1 cellular context compared by ENCODE assay signal in genomic region chr4:68597489-68597888, GRCh38.
A peak's percentile ranks its signal among the peaks of the same experiment; 100 is the strongest.
TF ChIP-seq lines count a peak whose summit lies in the region.

No MANE protein-coding gene starts in this region.

TF ChIP-seq in liver, 16 proteins besides CTCF, POLR2A, EP300 and RAD21 (continued from another document):
- TF ChIP-seq ATF3 (IDR thresholded peaks at IDR 0.05) (peak; percentile 46), EGR1 (IDR thresholded peaks at IDR 0.05; ENCODE audit: low read depth in 2 of 2) (no peak), NR2F2 (IDR thresholded peaks at IDR 0.05) (no peak), REST (IDR thresholded peaks at IDR 0.05) (peak; percentile 56)
